1 cellular context compared by ENCODE assay signal in the genomic region with DNA sequence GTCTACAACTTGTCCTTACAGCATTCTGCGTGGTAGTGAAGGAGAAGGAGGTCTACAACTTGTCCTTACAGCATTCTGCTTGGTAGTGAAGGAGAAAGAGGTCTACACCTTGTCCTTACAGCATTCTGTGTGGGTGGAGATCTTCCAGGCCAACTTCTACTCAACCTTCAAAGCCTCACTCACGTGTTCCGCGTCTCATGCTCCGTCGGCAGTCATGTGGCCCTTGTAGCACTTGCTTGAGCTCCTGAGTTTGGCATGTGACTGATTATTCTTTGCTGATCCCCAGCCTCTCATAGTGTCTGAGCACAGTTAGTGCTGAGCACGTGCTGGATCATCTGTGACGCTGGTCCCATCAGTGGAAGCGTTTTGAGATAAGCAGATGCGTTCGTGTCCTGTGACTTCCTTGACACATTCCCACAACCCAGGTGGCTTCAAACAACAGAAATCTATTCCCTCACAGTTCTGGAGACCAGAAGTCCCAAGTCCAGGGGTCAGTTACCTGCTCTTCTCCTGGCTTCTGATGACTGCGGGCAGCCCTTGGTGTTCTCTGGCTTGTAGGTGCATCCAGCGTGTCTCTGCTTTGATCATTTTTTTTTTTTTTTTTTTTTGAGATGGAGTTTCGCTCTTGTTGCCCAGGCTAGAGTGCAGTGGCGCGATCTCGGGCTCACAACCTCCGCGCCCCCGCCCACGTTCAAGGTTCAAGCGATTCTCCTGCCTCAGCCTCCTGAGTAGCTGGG.
TF ChIP-seq lines count a peak whose summit lies in the region.

No MANE protein-coding gene starts in this region.

TF ChIP-seq in HepG2, 621 proteins besides CTCF, POLR2A, EP300 and RAD21 (continued from another document and continues in another):
- TF ChIP-seq, protein P1, sequence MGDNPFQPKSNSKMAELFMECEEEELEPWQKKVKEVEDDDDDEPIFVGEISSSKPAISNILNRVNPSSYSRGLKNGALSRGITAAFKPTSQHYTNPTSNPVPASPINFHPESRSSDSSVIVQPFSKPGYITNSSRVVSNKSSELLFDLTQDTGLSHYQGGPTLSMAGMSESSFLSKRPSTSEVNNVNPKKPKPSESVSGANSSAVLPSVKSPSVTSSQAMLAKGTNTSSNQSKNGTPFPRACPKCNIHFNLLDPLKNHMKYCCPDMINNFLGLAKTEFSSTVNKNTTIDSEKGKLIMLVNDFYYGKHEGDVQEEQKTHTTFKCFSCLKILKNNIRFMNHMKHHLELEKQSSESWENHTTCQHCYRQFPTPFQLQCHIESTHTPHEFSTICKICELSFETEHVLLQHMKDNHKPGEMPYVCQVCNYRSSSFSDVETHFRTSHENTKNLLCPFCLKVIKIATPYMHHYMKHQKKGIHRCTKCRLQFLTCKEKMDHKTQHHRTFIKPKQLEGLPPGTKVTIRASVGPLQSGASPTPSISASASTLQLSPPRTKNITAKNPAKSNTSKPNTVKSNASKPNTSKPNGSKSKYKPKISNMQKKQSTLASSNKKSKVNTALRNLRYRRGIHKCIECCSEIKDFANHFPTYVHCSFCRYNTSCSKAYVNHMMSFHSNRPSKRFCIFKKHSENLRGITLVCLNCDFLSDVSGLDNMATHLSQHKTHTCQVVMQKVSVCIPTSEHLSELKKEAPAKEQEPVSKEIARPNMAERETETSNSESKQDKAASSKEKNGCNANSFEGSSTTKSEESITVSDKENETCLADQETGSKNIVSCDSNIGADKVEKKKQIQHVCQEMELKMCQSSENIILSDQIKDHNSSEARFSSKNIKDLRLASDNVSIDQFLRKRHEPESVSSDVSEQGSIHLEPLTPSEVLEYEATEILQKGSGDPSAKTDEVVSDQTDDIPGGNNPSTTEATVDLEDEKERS (CRISPR knock-in tag; IDR thresholded peaks at IDR 0.05) = peak; percentile 53; the same call in 1 of the 2 replicates
- TF ChIP-seq ZC3H4 (CRISPR knock-in tag; IDR thresholded peaks at IDR 0.05; ENCODE audit: borderline replicate concordance) (no peak), ZNF142 (CRISPR knock-in tag; IDR thresholded peaks at IDR 0.05) (no peak), SMAD3 (CRISPR knock-in tag; IDR thresholded peaks at IDR 0.05) (0 out of 2 replicates have a peak, but pooled peaks have one; percentile 62), SETDB1 (CRISPR knock-in tag; IDR thresholded peaks at IDR 0.05; ENCODE audit: borderline replicate concordance) (no peak), ZNF367 (CRISPR knock-in tag; IDR thresholded peaks at IDR 0.05; ENCODE audit: borderline replicate concordance) (no peak), NONO (IDR thresholded peaks at IDR 0.05) (no peak), NONO (CRISPR knock-in tag; conservative IDR thresholded peaks at IDR 0.05) (no peak; the same call in 1 of the 2 replicates), KLF13 (CRISPR knock-in tag; IDR thresholded peaks at IDR 0.05) (0 out of 2 replicates have a peak, but pooled peaks have one; percentile 15), ZNF552 (CRISPR knock-in tag; IDR thresholded peaks at IDR 0.05; ENCODE audit: borderline replicate concordance) (peak; percentile 29; the same call in 1 of the 2 replicates), ZNF160 (CRISPR knock-in tag; IDR thresholded peaks at IDR 0.05) (0 out of 2 replicates have a peak, but pooled peaks have one; percentile 59), HNF4A (CRISPR knock-in tag; IDR thresholded peaks at IDR 0.05) (peak; percentile 91), ZNF33B (CRISPR knock-in tag; IDR thresholded peaks at IDR 0.05) (no peak), CBFB (CRISPR knock-in tag; IDR thresholded peaks at IDR 0.05) (peak; percentile 24; the same call in 1 of the 2 replicates), ZBTB38 (CRISPR knock-in tag; IDR thresholded peaks at IDR 0.05) (peak; percentile 92), GATA4 (IDR thresholded peaks at IDR 0.05; ENCODE audit: borderline replicate concordance, low read depth) (0 out of 2 replicates have a peak, but pooled peaks have one; percentile 45), ZNF891 (CRISPR knock-in tag; IDR thresholded peaks at IDR 0.05) (no peak; the same call in 1 of the 2 replicates), ZNF343 (CRISPR knock-in tag; IDR thresholded peaks at IDR 0.05) (peak; percentile 72; the same call in 1 of the 2 replicates), THYN1 (CRISPR knock-in tag; IDR thresholded peaks at IDR 0.05; ENCODE audit: borderline replicate concordance, low read depth) (no peak), PAWR (CRISPR knock-in tag; IDR thresholded peaks at IDR 0.05; ENCODE audit: borderline replicate concordance) (no peak), SCMH1 (CRISPR knock-in tag; IDR thresholded peaks at IDR 0.05; ENCODE audit: borderline replicate concordance) (no peak), TOPORS (CRISPR knock-in tag; IDR thresholded peaks at IDR 0.05) (peak; percentile 78; the same call in 1 of the 2 replicates), ZNF547 (CRISPR knock-in tag; IDR thresholded peaks at IDR 0.05) (no peak), FOXP4 (CRISPR knock-in tag; IDR thresholded peaks at IDR 0.05) (peak; percentile 65), IRF1 (CRISPR knock-in tag; IDR thresholded peaks at IDR 0.05; ENCODE audit: low read depth) (no peak), ZNF816 (CRISPR knock-in tag; IDR thresholded peaks at IDR 0.05; ENCODE audit: borderline replicate concordance) (no peak), ISL2 (CRISPR knock-in tag; IDR thresholded peaks at IDR 0.05) (no peak), MIXL1 (CRISPR knock-in tag; IDR thresholded peaks at IDR 0.05) (no peak), ZBTB2 (CRISPR knock-in tag; IDR thresholded peaks at IDR 0.05; ENCODE audit: low read depth) (no peak), ZSCAN12 (CRISPR knock-in tag; IDR thresholded peaks at IDR 0.05) (no peak), ZNF839 (CRISPR knock-in tag; IDR thresholded peaks at IDR 0.05; ENCODE audit: borderline replicate concordance) (no peak), ZNF468 (CRISPR knock-in tag; IDR thresholded peaks at IDR 0.05) (no peak), ESRRA (CRISPR knock-in tag; IDR thresholded peaks at IDR 0.05; ENCODE audit: low read depth) (peak; percentile 84; the same call in 1 of the 2 replicates)
- TF ChIP-seq, protein P2, sequence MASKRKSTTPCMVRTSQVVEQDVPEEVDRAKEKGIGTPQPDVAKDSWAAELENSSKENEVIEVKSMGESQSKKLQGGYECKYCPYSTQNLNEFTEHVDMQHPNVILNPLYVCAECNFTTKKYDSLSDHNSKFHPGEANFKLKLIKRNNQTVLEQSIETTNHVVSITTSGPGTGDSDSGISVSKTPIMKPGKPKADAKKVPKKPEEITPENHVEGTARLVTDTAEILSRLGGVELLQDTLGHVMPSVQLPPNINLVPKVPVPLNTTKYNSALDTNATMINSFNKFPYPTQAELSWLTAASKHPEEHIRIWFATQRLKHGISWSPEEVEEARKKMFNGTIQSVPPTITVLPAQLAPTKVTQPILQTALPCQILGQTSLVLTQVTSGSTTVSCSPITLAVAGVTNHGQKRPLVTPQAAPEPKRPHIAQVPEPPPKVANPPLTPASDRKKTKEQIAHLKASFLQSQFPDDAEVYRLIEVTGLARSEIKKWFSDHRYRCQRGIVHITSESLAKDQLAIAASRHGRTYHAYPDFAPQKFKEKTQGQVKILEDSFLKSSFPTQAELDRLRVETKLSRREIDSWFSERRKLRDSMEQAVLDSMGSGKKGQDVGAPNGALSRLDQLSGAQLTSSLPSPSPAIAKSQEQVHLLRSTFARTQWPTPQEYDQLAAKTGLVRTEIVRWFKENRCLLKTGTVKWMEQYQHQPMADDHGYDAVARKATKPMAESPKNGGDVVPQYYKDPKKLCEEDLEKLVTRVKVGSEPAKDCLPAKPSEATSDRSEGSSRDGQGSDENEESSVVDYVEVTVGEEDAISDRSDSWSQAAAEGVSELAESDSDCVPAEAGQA (IDR thresholded peaks at IDR 0.05; ENCODE audit: low read depth) = peak; percentile 39; the same call in 1 of the 2 replicates
- TF ChIP-seq, protein P2 (CRISPR knock-in tag; IDR thresholded peaks at IDR 0.05; ENCODE audit: borderline replicate concordance) = no peak
